ENCODE assay signal across 16 cellular contexts in genomic region chr9:127155314-127155713, GRCh38. TPM values are rescaled to one million over a fixed set of nuclear protein-coding genes. Genes with fewer than 3 reads are reported as not detected.
DNase-seq lines count a peak whose midpoint lies in the region; ATAC-seq and TF ChIP-seq lines count a peak whose summit lies in the region.
"Had no signal": no experiment of that assay in that cellular context is flagged by ENCODE, and none has a peak within 500 bp of the region (broad histone marks: within the 10 kb centered on the region; RNA-seq: fewer than 3 reads in every experiment).

No MANE protein-coding gene starts in this region.

- no peaks in the 10 kb centered on the region for H3K36me3 ChIP-seq in transverse colon

- no peak overlapping the region for H3K4me3 Mint-ChIP-seq in activated naive CD4-positive, alpha-beta T cell treated with anti-CD3 and anti-CD28 coated beads for 36 hours
- H3K4me3 Mint-ChIP-seq in dendritic cell treated with granulocyte-macrophage colony-stimulating factor and Interleukin-4, amounts not matched to agents 40 ng/mL and 50 ng/mL, for 4 days: no peak overlapping the region
- H3K4me3 Mint-ChIP-seq in osteocyte (ENCODE audit: unreplicated experiment): no peak overlapping the region
- H3K4me3 Mint-ChIP-seq: CD8-positive, alpha-beta T cell; GM23338; WTC11 had no signal

- no peaks in the 10 kb centered on the region for H3K9me3 ChIP-seq in transverse colon

- H3K9me3 Mint-ChIP-seq in activated naive CD4-positive, alpha-beta T cell treated with anti-CD3 and anti-CD28 coated beads, Interleukin-2, amount 50 U/mL, for 72 hours: no peaks in the 10 kb centered on the region
- no peaks in the 10 kb centered on the region for H3K9me3 Mint-ChIP-seq in activated naive CD4-positive, alpha-beta T cell treated with anti-CD3 and anti-CD28 coated beads for 36 hours
- no peaks in the 10 kb centered on the region for H3K9me3 Mint-ChIP-seq in dendritic cell treated with granulocyte-macrophage colony-stimulating factor and Interleukin-4, amounts not matched to agents 40 ng/mL and 50 ng/mL, for 4 days
- no peaks in the 10 kb centered on the region for H3K9me3 Mint-ChIP-seq in osteocyte (ENCODE audit: unreplicated experiment)
- H3K9me3 Mint-ChIP-seq: CD8-positive, alpha-beta T cell; GM23338; WTC11 had no signal

- TF ChIP-seq CTCF in osteocyte (IDR thresholded peaks at IDR 0.05) (no peak), transverse colon (IDR thresholded peaks at IDR 0.05) (no peak)

- H3K27ac ChIP-seq in transverse colon: peak overlapping the region; percentile 62 to 83 (median 76)

- CTCF ChIA-PET in activated naive CD4-positive, alpha-beta T cell treated with anti-CD3 and anti-CD28 coated beads for 36 hours (lab: Charles Lee): no interaction called here

- peak overlapping the region; percentile 18 to 61 for H3K27ac Mint-ChIP-seq in activated naive CD4-positive, alpha-beta T cell treated with anti-CD3 and anti-CD28 coated beads, Interleukin-2, amount 50 U/mL, for 72 hours
- no peak overlapping the region for H3K27ac Mint-ChIP-seq in activated naive CD4-positive, alpha-beta T cell treated with anti-CD3 and anti-CD28 coated beads for 36 hours
- peak overlapping the region; percentile 79 for H3K27ac Mint-ChIP-seq in dendritic cell treated with granulocyte-macrophage colony-stimulating factor and Interleukin-4, amounts not matched to agents 40 ng/mL and 50 ng/mL, for 4 days
- peak overlapping the region; percentile 48 for H3K27ac Mint-ChIP-seq in osteocyte (ENCODE audit: unreplicated experiment)
- H3K27ac Mint-ChIP-seq: CD8-positive, alpha-beta T cell; GM23338; WTC11 had no signal

- H3K4me1 Mint-ChIP-seq in activated naive CD4-positive, alpha-beta T cell treated with anti-CD3 and anti-CD28 coated beads for 36 hours (ENCODE audit: low read depth): peaks cover 9% of the 10 kb centered on the region
- peaks cover 25% of the 10 kb centered on the region for H3K4me1 Mint-ChIP-seq in dendritic cell treated with granulocyte-macrophage colony-stimulating factor and Interleukin-4, amounts not matched to agents 40 ng/mL and 50 ng/mL, for 4 days (ENCODE audit: low read depth)
- H3K4me1 Mint-ChIP-seq in osteocyte (ENCODE audit: unreplicated experiment): peaks cover 29% of the 10 kb centered on the region

- no peak overlapping the region for H3K4me3 ChIP-seq in transverse colon
- H3K4me3 ChIP-seq: GM23338 had no signal

- in situ Hi-C loops in transverse colon (cut with MboI; ENCODE audit: low pct_ligation_motif_present in 1 of 4, low pct_unique_long_range_greater_than_20kb in 1 of 4, low sequenced_read_pairs in 3 of 4): no loop called here

- no peak for ATAC-seq in activated naive CD4-positive, alpha-beta T cell treated with anti-CD3 and anti-CD28 coated beads, Interleukin-2, amount 50 U/mL, for 72 hours
- ATAC-seq in GM19035 (IDR thresholded peaks at IDR 0.05; ENCODE audit: unreplicated experiment): no peak
- ATAC-seq in GM18520 (IDR thresholded peaks at IDR 0.05; ENCODE audit: unreplicated experiment): no peak
- ATAC-seq: CD8-positive, alpha-beta T cell; GM23338; WTC11 had no signal

- no peaks in the 10 kb centered on the region for H3K27me3 ChIP-seq in transverse colon

- intact Hi-C loops in activated naive CD4-positive, alpha-beta T cell treated with anti-CD3 and anti-CD28 coated beads for 36 hours (cut with micrococcal nuclease): no loop called here
- intact Hi-C loops in dendritic cell treated with granulocyte-macrophage colony-stimulating factor and Interleukin-4, amounts not matched to agents 40 ng/mL and 50 ng/mL, for 4 days (cut with micrococcal nuclease): no loop called here
- intact Hi-C loops in transverse colon (cut with DNase I; ENCODE audit: low total_unique reads): no loop called here

- H3K4me1 ChIP-seq in transverse colon: peaks cover 11 to 27% (median 13%) of the 10 kb centered on the region in 4 donors

- H3K27me3 Mint-ChIP-seq in activated naive CD4-positive, alpha-beta T cell treated with anti-CD3 and anti-CD28 coated beads for 36 hours (ENCODE audit: low read depth): peaks cover 8% of the 10 kb centered on the region
- H3K27me3 Mint-ChIP-seq in dendritic cell treated with granulocyte-macrophage colony-stimulating factor and Interleukin-4, amounts not matched to agents 40 ng/mL and 50 ng/mL, for 4 days: peaks cover 29% of the 10 kb centered on the region
- peaks cover 3% of the 10 kb centered on the region for H3K27me3 Mint-ChIP-seq in osteocyte (ENCODE audit: unreplicated experiment)

- TF ChIP-seq POLR2A in transverse colon (IDR thresholded peaks at IDR 0.05): no peak

- DNase-seq in activated naive CD4-positive, alpha-beta T cell treated with anti-CD3 and anti-CD28 coated beads, Interleukin-2, amount 50 U/mL, for 72 hours (ENCODE audit: low spot score in 2 of 2): peak in 1 of 2 donors; percentile 16
- DNase-seq in activated naive CD4-positive, alpha-beta T cell treated with anti-CD3 and anti-CD28 coated beads for 36 hours: no peak
- DNase-seq in osteocyte (ENCODE audit: extremely low spot score, unreplicated experiment): no peak
- no peak for DNase-seq in transverse colon
- no peak for DNase-seq in NCI-H748 (lab: John Stamatoyannopoulos, UW; ENCODE audit: unreplicated experiment)
- DNase-seq: 8988T; activated naive CD4-positive, alpha-beta T cell treated with anti-CD3 and anti-CD28 coated beads, Interleukin-2, amount 50 U/mL, for 16 hours; NCI-H1436 treated with DMSO at 0.1 percent for 48 hours; NCI-H446 treated with DMSO at 0.1 percent for 48 hours; SW 1271 had no signal

- WGBS in transverse colon (ENCODE audit: low coverage in 1 of 2), 2 donors: 78 to 90% methylated on average over 3 of the region's 3 CpGs

- no peaks in the 10 kb centered on the region for H3K36me3 Mint-ChIP-seq in activated naive CD4-positive, alpha-beta T cell treated with anti-CD3 and anti-CD28 coated beads, Interleukin-2, amount 50 U/mL, for 72 hours
- no peaks in the 10 kb centered on the region for H3K36me3 Mint-ChIP-seq in activated naive CD4-positive, alpha-beta T cell treated with anti-CD3 and anti-CD28 coated beads for 36 hours (ENCODE audit: low read depth)
- H3K36me3 Mint-ChIP-seq in dendritic cell treated with granulocyte-macrophage colony-stimulating factor and Interleukin-4, amounts not matched to agents 40 ng/mL and 50 ng/mL, for 4 days (ENCODE audit: low read depth): no peaks in the 10 kb centered on the region
- no peaks in the 10 kb centered on the region for H3K36me3 Mint-ChIP-seq in osteocyte (ENCODE audit: unreplicated experiment)
- H3K36me3 Mint-ChIP-seq: CD8-positive, alpha-beta T cell; WTC11 had no signal

- no peak for TF ChIP-seq EP300 in transverse colon (IDR thresholded peaks at IDR 0.05; ENCODE audit: low read depth)

RNA-seq across cellular contexts. Expression of gene ANGPTL2, which starts 32.9 kb away (rescaled TPM):
- total RNA-seq in activated naive CD4-positive, alpha-beta T cell treated with anti-CD3 and anti-CD28 coated beads, Interleukin-2, amount 50 U/mL, for 72 hours: not detected
- not detected for total RNA-seq in activated naive CD4-positive, alpha-beta T cell treated with anti-CD3 and anti-CD28 coated beads for 36 hours
- total RNA-seq in osteocyte (34.8 and 40.0 TPM in 2 replicates), transverse colon (10 to 100 TPM; 11.0 to 30.8 (median 13.1) TPM)
- total RNA-seq: CD8-positive, alpha-beta T cell had no signal

Comparison
In these comparisons a context has a peak if more than half of its experiments do, and no peak if none do; other contexts are left out.
1. RNA of gene ANGPTL2, which starts 32.9 kb away (total RNA-seq): 34.8 to 40.0 TPM in osteocyte and 11.0 to 30.8 TPM in transverse colon; not detected in activated naive CD4-positive, alpha-beta T cell treated with anti-CD3 and anti-CD28 coated beads, Interleukin-2, amount 50 U/mL, for 72 hours and not detected in activated naive CD4-positive, alpha-beta T cell treated with anti-CD3 and anti-CD28 coated beads for 36 hours; every median in the first group is over 10 times any median in the second.